Comparison of ENCODE assay signal across 20 cellular contexts in the genomic region with DNA sequence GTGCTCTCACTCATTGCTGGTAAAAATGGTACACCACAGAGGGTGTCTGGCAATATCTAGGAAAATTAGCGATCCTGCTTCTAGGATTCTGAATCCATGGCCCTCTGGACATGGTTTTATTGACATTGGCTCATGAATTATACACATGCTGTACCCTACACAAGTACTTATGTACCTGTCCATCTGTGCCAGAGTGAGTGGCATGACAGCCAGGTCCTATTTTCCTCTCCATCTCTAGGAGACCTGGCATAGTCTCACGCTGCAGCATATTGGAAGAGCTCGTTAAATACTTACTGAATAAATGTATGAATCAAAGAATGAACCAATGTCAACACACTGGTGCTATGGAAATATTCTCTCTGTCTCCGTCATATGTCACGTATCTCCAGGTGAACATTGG. TPM values are rescaled to one million over a fixed set of nuclear protein-coding genes. Genes with fewer than 3 reads are reported as not detected.
A peak's percentile ranks its signal among the peaks of the same experiment; 100 is the strongest.
DNase-seq lines count a peak whose midpoint lies in the region; ATAC-seq and TF ChIP-seq lines count a peak whose summit lies in the region.
"Had no signal": no experiment of that assay in that cellular context is flagged by ENCODE, and none has a peak within 500 bp of the region (broad histone marks: within the 10 kb centered on the region; RNA-seq: fewer than 3 reads in every experiment).

No MANE protein-coding gene starts in this region.

- no peaks in the 10 kb centered on the region for H3K27me3 Mint-ChIP-seq in activated T-cell treated with anti-CD3 and anti-CD28 coated beads, Interleukin-2, amount 50 U/mL, for 4 hours (ENCODE audit: low read depth)

- H3K4me1 Mint-ChIP-seq in activated T-cell treated with anti-CD3 and anti-CD28 coated beads, Interleukin-2, amount 50 U/mL, for 4 hours (ENCODE audit: low read depth), result no peaks in the 10 kb centered on the region

- H3K4me1 ChIP-seq in IMR-90 (ENCODE audit: control insufficient read depth, insufficient read depth, low read length) (peaks cover 16% of the 10 kb centered on the region), suprapubic skin (peaks cover 43% of the 10 kb centered on the region)

- peak overlapping the region; percentile 84 for H4K5ac ChIP-seq in IMR-90 (ENCODE audit: low read depth, low read length)

- peak overlapping the region; percentile 73 for H2BK120ac ChIP-seq in IMR-90 (ENCODE audit: low read depth, low read length)

- peak overlapping the region; percentile 41; the same call in 1 of the 2 replicates for H3K4me2 ChIP-seq in IMR-90 (ENCODE audit: low read depth, low read length)
- H3K4me2 ChIP-seq: GM23338 had no signal

- intact Hi-C loops in IMR-90 (cut with micrococcal nuclease), result no loop called here

- peak overlapping the region; percentile 14; the same call in 1 of the 2 replicates for H3K23ac ChIP-seq in IMR-90 (ENCODE audit: low read depth, low read length)

- H3K4me3 ChIP-seq in IMR-90 (ENCODE audit: insufficient read depth, low read depth, low read length) (no peak overlapping the region), SK-N-MC (no peak overlapping the region; the same call in 1 of the 2 replicates), suprapubic skin (no peak overlapping the region)
- H3K4me3 ChIP-seq: GM23338 had no signal

- H3K36me3 ChIP-seq in IMR-90 (ENCODE audit: control insufficient read depth, insufficient read depth, low read length), result no peaks in the 10 kb centered on the region
- no peaks in the 10 kb centered on the region for H3K36me3 ChIP-seq in SK-N-MC (ENCODE audit: insufficient read depth, low read length)
- H3K36me3 ChIP-seq in suprapubic skin, result no peaks in the 10 kb centered on the region

- WGBS in IMR-90 (ENCODE audit: extremely low coverage in 2 of 2, insufficient read length in 1 of 2), 2 experiments, result no CpG with 5 or more reads among the region's 5 CpGs
- WGBS in suprapubic skin, result 61% methylated on average over 5 of the region's 5 CpGs

- peak overlapping the region; percentile 71; the same call in 1 of the 2 replicates for H3K18ac ChIP-seq in IMR-90 (ENCODE audit: low read depth, low read length)

- TF ChIP-seq CTCF in IMR-90 (conservative IDR thresholded peaks at IDR 0.05; ENCODE audit: low read depth, low read length) (no peak), suprapubic skin (IDR thresholded peaks at IDR 0.05) (no peak)

- H3K9me1 ChIP-seq in IMR-90 (ENCODE audit: insufficient read depth, low read length), result peaks cover 13% of the 10 kb centered on the region

- no peaks in the 10 kb centered on the region for H3K79me1 ChIP-seq in IMR-90 (ENCODE audit: low read depth in 1 of 2, low read length in 2 of 2)

- in situ Hi-C loops in IMR-90 (cut with MboI; ENCODE audit: low sequenced_read_pairs), result no loop called here

- no peaks in the 10 kb centered on the region; the same call in 1 of the 2 replicates for H4K20me1 ChIP-seq in IMR-90 (ENCODE audit: insufficient read depth, low read length)

- H3K4me3 Mint-ChIP-seq in activated T-cell treated with anti-CD3 and anti-CD28 coated beads, Interleukin-2, amount 50 U/mL, for 4 hours, result no peak overlapping the region
- H3K4me3 Mint-ChIP-seq: CD8-positive, alpha-beta T cell; GM23338 had no signal

- H3K4ac ChIP-seq in IMR-90 (ENCODE audit: low read depth, low read length), result peak overlapping the region; percentile 59

- H3K56ac ChIP-seq in IMR-90 (ENCODE audit: extremely low read depth, insufficient read depth, low read length), result no peak overlapping the region

- H3K14ac ChIP-seq in IMR-90 (replicated peaks; ENCODE audit: low read depth, low read length), result peak overlapping the region; percentile 23

- no peak for TF ChIP-seq RAD21 in IMR-90 (IDR thresholded peaks at IDR 0.05; ENCODE audit: low read length)

- H3K27ac ChIP-seq in IMR-90 (ENCODE audit: insufficient read depth, low read length), result peak overlapping the region; percentile 47; the same call in 1 of the 2 replicates
- peak overlapping the region; percentile 97 for H3K27ac ChIP-seq in SK-N-MC
- H3K27ac ChIP-seq in suprapubic skin, result peak overlapping the region; percentile 66

- no peak for DNase-seq in IMR-90
- peak; percentile 74 for DNase-seq in NCI-H1694 treated with DMSO at 0.1 percent for 48 hours (lab: John Stamatoyannopoulos, UW)
- DNase-seq in SK-N-MC (ENCODE audit: low read depth, low spot score), result no peak
- DNase-seq in suprapubic skin (ENCODE audit: low spot score in 2 of 2), result no peak
- DNase-seq in activated T-cell treated with anti-CD3 and anti-CD28 coated beads, Interleukin-2, amount 50 U/mL, for 4 hours, result no peak
- no peak for DNase-seq in SIG-M5 (lab: John Stamatoyannopoulos, UW)
- DNase-seq: CD8-positive, alpha-beta T cell; GDM1; MV-4-11; NCI-H1436; NCI-H2107; NCI-H345; NCI-H82; T-helper 1 cell had no signal

- POLR2A ChIA-PET in IMR-90 (lab: Charles Lee; ENCODE audit: unreplicated experiment), result no interaction called here

- H4K91ac ChIP-seq in IMR-90 (ENCODE audit: insufficient read depth, low read depth, low read length), result peak overlapping the region; percentile 35; the same call in 1 of the 2 replicates

- TF ChIP-seq POLR2A in IMR-90 (IDR thresholded peaks at IDR 0.05; ENCODE audit: low read depth, low read length) (no peak), suprapubic skin (IDR thresholded peaks at IDR 0.05) (no peak)

- no peak for TF ChIP-seq EP300 in suprapubic skin (IDR thresholded peaks at IDR 0.05)

- H2BK20ac ChIP-seq in IMR-90 (ENCODE audit: low read depth, low read length), result peak overlapping the region; percentile 82

- H3K36me3 Mint-ChIP-seq in activated T-cell treated with anti-CD3 and anti-CD28 coated beads, Interleukin-2, amount 50 U/mL, for 4 hours (ENCODE audit: insufficient read depth), result peaks cover 2% of the 10 kb centered on the region
- H3K36me3 Mint-ChIP-seq: CD8-positive, alpha-beta T cell had no signal

- no peaks in the 10 kb centered on the region for H3K9me3 Mint-ChIP-seq in activated T-cell treated with anti-CD3 and anti-CD28 coated beads, Interleukin-2, amount 50 U/mL, for 4 hours
- H3K9me3 Mint-ChIP-seq: CD8-positive, alpha-beta T cell; GM23338 had no signal

- H3K9ac ChIP-seq in IMR-90 (ENCODE audit: low read depth, low read length), result no peak overlapping the region
- H3K9ac ChIP-seq in SK-N-MC (ENCODE audit: insufficient read length), result peak overlapping the region; percentile 31

- H2BK15ac ChIP-seq in IMR-90 (ENCODE audit: low read depth, low read length), result peak overlapping the region; percentile 6; the same call in 1 of the 3 replicates

- H2AFZ ChIP-seq in IMR-90 (replicated peaks; ENCODE audit: low read length, poor library complexity), result no peak overlapping the region
- H2AFZ ChIP-seq: GM23338 had no signal

- CTCF ChIA-PET in IMR-90 (lab: Yijun Ruan, JAX), result interaction anchor here (0.7 kb wide), 1 partner anchor 50 kb away, joined by 6 read pairs; no protein-coding TSS in a partner anchor

- no TSS peak for BruUV-seq in IMR-90 (replicated peaks; lab: Mats Ljungman, UMichigan)

- H4K8ac ChIP-seq in IMR-90 (ENCODE audit: low read depth in 2 of 2, low read length in 2 of 2), result peak overlapping the region in 1 of 2 experiments; percentile 23; a peak in 1 of 4 replicates

- H3K27me3 ChIP-seq in IMR-90 (ENCODE audit: control insufficient read depth, insufficient read depth, low read length) (no peaks in the 10 kb centered on the region), suprapubic skin (no peaks in the 10 kb centered on the region)

- dilution Hi-C loops in IMR-90 (cut with HindIII; ENCODE audit: low sequenced_read_pairs, unreplicated experiment), result no loop called here

- no peak overlapping the region for H2AK9ac ChIP-seq in IMR-90 (replicated peaks; ENCODE audit: low read depth, low read length, poor library complexity)

- ATAC-seq in IMR-90 (ENCODE audit: low read depth) (no peak), HG03442 (IDR thresholded peaks at IDR 0.05; ENCODE audit: unreplicated experiment) (no peak)
- ATAC-seq in activated T-cell treated with anti-CD3 and anti-CD28 coated beads, Interleukin-2, amount 50 U/mL, for 4 hours, result no peak
- ATAC-seq: CD8-positive, alpha-beta T cell; GM23338; HCT116; Panc1; Right ventricle myocardium inferior; SK-N-SH treated with all-trans-retinoic acid at 6 μM for 48 hours had no signal

- H2BK5ac ChIP-seq in IMR-90 (ENCODE audit: low read depth, low read length, poor library complexity, severe bottlenecking), result peak overlapping the region; percentile 48

- H3K9me3 ChIP-seq in IMR-90 (ENCODE audit: control insufficient read depth, insufficient read depth, low read length), result no peaks in the 10 kb centered on the region
- H3K9me3 ChIP-seq in SK-N-MC (ENCODE audit: low read depth, low read length), result no peaks in the 10 kb centered on the region
- H3K9me3 ChIP-seq in suprapubic skin, result no peaks in the 10 kb centered on the region

- peak overlapping the region; percentile 8; the same call in 1 of the 2 replicates for H2AK5ac ChIP-seq in IMR-90 (ENCODE audit: low read depth, low read length)

TF ChIP-seq in IMR-90, 13 proteins besides CTCF, POLR2A, EP300 and RAD21:
- TF ChIP-seq MAFK (IDR thresholded peaks at IDR 0.05; ENCODE audit: low read depth, low read length) (no peak), CEBPB (IDR thresholded peaks at IDR 0.05; ENCODE audit: low read depth, low read length) (no peak)

RNA-seq across cellular contexts. Expression of a gene that starts 11.0 kb away (rescaled TPM):
- total RNA-seq in IMR-90 (2012; rRNA removed), result not detected in 2 replicates
- polyA plus RNA-seq in IMR-90 (2012; rRNA removed), result not detected in 2 replicates
- polyA plus RNA-seq in IMR-90 (2012; cell fraction: cytosol; rRNA removed), result not detected in 2 replicates
- 0.06 TPM in 1 of 2 replicates, not detected in the other for polyA plus RNA-seq in IMR-90 (2012; cell fraction: nucleus; rRNA removed; ENCODE audit: low replicate concordance)
- 100 to 1,000 TPM in 2 of 4 donors, 10 to 100 TPM in 2; 60.7 to 113 (median 98.3) TPM for total RNA-seq in suprapubic skin
- not detected for total RNA-seq in activated T-cell treated with anti-CD3 and anti-CD28 coated beads, Interleukin-2, amount 50 U/mL, for 4 hours
- total RNA-seq: CD8-positive, alpha-beta T cell; GM23338 had no signal
- polyA plus RNA-seq: GM23338 had no signal

RNA-seq across cellular contexts. Expression of a gene that starts 54.1 kb away (rescaled TPM):
- total RNA-seq in IMR-90 (2012; rRNA removed), result 0.18 and 0.28 TPM in 2 replicates
- polyA plus RNA-seq in IMR-90 (2012; rRNA removed), result 0.29 and 0.41 TPM in 2 replicates
- 0.76 TPM in 1 of 2 replicates, not detected in the other for polyA plus RNA-seq in IMR-90 (2012; cell fraction: cytosol; rRNA removed)
- 0.08 and 0.53 TPM in 2 replicates for polyA plus RNA-seq in IMR-90 (2012; cell fraction: nucleus; rRNA removed; ENCODE audit: low replicate concordance)
- 1 to 10 TPM in 2 of 4 donors, under 1 TPM in 1, not detected in 1; 0.83 to 2.4 (median 1.4) TPM for total RNA-seq in suprapubic skin
- total RNA-seq in activated T-cell treated with anti-CD3 and anti-CD28 coated beads, Interleukin-2, amount 50 U/mL, for 4 hours, result not detected
- total RNA-seq: CD8-positive, alpha-beta T cell had no signal

Comparison
In these comparisons a context has a peak if more than half of its experiments do, and no peak if none do; other contexts are left out.
1. H3K27ac ChIP-seq: peak in every context shown above with its lines; median percentile 97 in SK-N-MC; 66 in suprapubic skin; 47 in IMR-90.
2. RNA of a gene that starts 11.0 kb away (total RNA-seq): 60.7 to 113 TPM in suprapubic skin; not detected in IMR-90 and not detected in activated T-cell treated with anti-CD3 and anti-CD28 coated beads, Interleukin-2, amount 50 U/mL, for 4 hours; every median in the first group is over 10 times any median in the second.